In genomic region chr1:48793863-48794262, GRCh38 we compare ENCODE assay signal across 12 cellular contexts. TPM values are rescaled to one million over a fixed set of nuclear protein-coding genes. Genes with fewer than 3 reads are reported as not detected.
DNase-seq lines count a peak whose midpoint lies in the region; ATAC-seq, FAIRE-seq and TF ChIP-seq lines count a peak whose summit lies in the region.
"Had no signal": no experiment of that assay in that cellular context is flagged by ENCODE, and none has a peak within 500 bp of the region (broad histone marks: within the 10 kb centered on the region; RNA-seq: fewer than 3 reads in every experiment).

No MANE protein-coding gene starts in this region.

- H3K4me3 ChIP-seq in GM12878 (no peak overlapping the region), A673 (ENCODE audit: low read depth, low read length, poor library complexity, severe bottlenecking) (no peak overlapping the region), GM23248 (no peak overlapping the region)

- no peak for TF ChIP-seq EP300 in GM12878 (IDR thresholded peaks at IDR 0.05; ENCODE audit: borderline replicate concordance in 1 of 2, control insufficient read depth in 1 of 2, low read depth in 2 of 2, low read length in 2 of 2)

- no peak overlapping the region for H3K4me2 ChIP-seq in GM12878 (ENCODE audit: control insufficient read depth, insufficient read depth)
- H3K4me2 ChIP-seq in GM23248 (ENCODE audit: unreplicated experiment), result no peak overlapping the region

- H3F3A ChIP-seq in GM23248 (ENCODE audit: insufficient read depth), result no peaks in the 10 kb centered on the region

- TF ChIP-seq POLR2A in GM12878 (IDR thresholded peaks at IDR 0.05; ENCODE audit: low read depth, low read length), result no peak

- TF ChIP-seq CTCF in GM12878 (IDR thresholded peaks at IDR 0.05 in 2 of 3, conservative IDR thresholded peaks at IDR 0.05 in 1 of 3; ENCODE audit: control insufficient read depth in 2 of 3, extremely low read depth in 1 of 3, insufficient read depth in 1 of 3, low read depth in 3 of 3, low read length in 3 of 3) (no peak), A673 (conservative IDR thresholded peaks at IDR 0.05; ENCODE audit: low read depth, low read length) (no peak)

- H3K27me3 ChIP-seq in GM12878 (replicated peaks in 1 of 2; ENCODE audit: control insufficient read depth in 2 of 2, insufficient read depth in 2 of 2, low read length in 1 of 2) (no peaks in the 10 kb centered on the region), A673 (replicated peaks; ENCODE audit: insufficient read depth, low read depth, low read length, poor library complexity) (no peaks in the 10 kb centered on the region), GM23248 (replicated peaks; ENCODE audit: insufficient read depth) (no peaks in the 10 kb centered on the region)

- H3K9me2 ChIP-seq in GM23248 (ENCODE audit: insufficient read depth), result no peaks in the 10 kb centered on the region

- H3K9me3 ChIP-seq in GM12878 (replicated peaks; ENCODE audit: control insufficient read depth, insufficient read depth, low read length) (no peaks in the 10 kb centered on the region), A673 (ENCODE audit: low read depth, low read length, poor library complexity, severe bottlenecking) (no peaks in the 10 kb centered on the region), GM23248 (ENCODE audit: low read depth) (no peaks in the 10 kb centered on the region)

- H3K9ac ChIP-seq in GM12878 (ENCODE audit: control insufficient read depth, insufficient read depth, low read length) (no peak overlapping the region), GM23248 (no peak overlapping the region)

- H2AFZ ChIP-seq in GM12878 (ENCODE audit: control insufficient read depth, low read depth, low read length), result no peak overlapping the region
- no peak overlapping the region for H2AFZ ChIP-seq in GM23248

- ATAC-seq in GM18520 (IDR thresholded peaks at IDR 0.05; ENCODE audit: unreplicated experiment) (peak; percentile 65), GM21619 (IDR thresholded peaks at IDR 0.05; ENCODE audit: unreplicated experiment) (peak; percentile 76), HG03432 (IDR thresholded peaks at IDR 0.05; ENCODE audit: unreplicated experiment) (peak; percentile 94), GM12878 (peak; percentile 75)

- POLR2A ChIA-PET in GM12878 (lab: Charles Lee) (no interaction called here), A673 (lab: Charles Lee; ENCODE audit: low non-redundant PET) (no interaction called here)

- CTCF ChIA-PET in GM12878 (lab: Yijun Ruan, JAX) (no interaction called here), A673 (lab: Charles Lee) (no interaction called here)

- whole genome bisulfite sequencing in GM12878 (ENCODE audit: insufficient coverage, insufficient replicate concordance, low lambda C conversion rate, missing lambda C conversion rate), result 0% methylated on average over 1 of the region's 1 CpG
- WGBS in GM23248 (ENCODE audit: low coverage in 1 of 2, low lambda C conversion rate in 2 of 2, missing lambda C conversion rate in 2 of 2), 2 experiments, result 10 to 22% methylated on average over 1 of the region's 1 CpG

- H3K36me3 ChIP-seq in GM12878 (ENCODE audit: control insufficient read depth in 2 of 2, insufficient read depth in 2 of 2, low read length in 1 of 2) (no peaks in the 10 kb centered on the region), A673 (ENCODE audit: insufficient read depth, low read length, poor library complexity, severe bottlenecking) (no peaks in the 10 kb centered on the region), GM23248 (ENCODE audit: low read depth) (no peaks in the 10 kb centered on the region)

- H3K4me1 ChIP-seq in GM12878 (ENCODE audit: control insufficient read depth, insufficient read depth, low read length), result no peaks in the 10 kb centered on the region
- no peaks in the 10 kb centered on the region for H3K4me1 ChIP-seq in A673 (ENCODE audit: insufficient read depth, low read length, poor library complexity, severe bottlenecking)
- H3K4me1 ChIP-seq in GM23248 (ENCODE audit: insufficient read depth), result no peaks in the 10 kb centered on the region

- TF ChIP-seq RAD21 in GM12878 (IDR thresholded peaks at IDR 0.05; ENCODE audit: insufficient read depth, low read depth, low read length), result no peak

- intact Hi-C loops in GM12878 (cut with micrococcal nuclease; ENCODE audit: unreplicated experiment), result no loop called here
- intact Hi-C loops in A673 (cut with micrococcal nuclease; ENCODE audit: unreplicated experiment), result no loop called here

- in situ Hi-C loops in GM12878 (cut with MboI) (no loop called here), GM23248 (cut with MboI) (no loop called here)

- H3K79me2 ChIP-seq in GM12878 (ENCODE audit: control insufficient read depth, insufficient read depth, low read length) (no peaks in the 10 kb centered on the region), GM23248 (ENCODE audit: insufficient read depth) (no peaks in the 10 kb centered on the region)

- BruUV-seq in GM12878 (replicated peaks; lab: Mats Ljungman, UMichigan), result no TSS peak
- no TSS peak for BruUV-seq in A673 (replicated peaks; lab: Mats Ljungman, UMichigan)

- SMC1A ChIA-PET in GM12878 (lab: Charles Lee; ENCODE audit: uncharacterized antibody, unreplicated experiment), result no interaction called here

- DNase-seq in GM12878 (ENCODE audit: low read depth, low spot score), result peak; percentile 45
- no peak for DNase-seq in NCI-H526 treated with DMSO at 0.1 percent for 48 hours (lab: John Stamatoyannopoulos, UW)
- no peak for DNase-seq in cerebellum (ENCODE audit: low spot score)
- no peak for DNase-seq in A673 (ENCODE audit: low spot score)
- no peak for DNase-seq in GM23248
- DNase-seq: DND-41; SHP77 treated with DMSO at 0.1 percent for 48 hours; stimulated activated naive CD4-positive, alpha-beta T cell treated with Interleukin-2 at 50 U/mL for 16 hours had no signal

- no peak overlapping the region for H3K27ac ChIP-seq in GM12878 (ENCODE audit: control insufficient read depth, insufficient read depth)
- no peak overlapping the region for H3K27ac ChIP-seq in A673 (ENCODE audit: low read depth, low read length, poor library complexity, severe bottlenecking)
- no peak overlapping the region for H3K27ac ChIP-seq in GM23248

- H4K20me1 ChIP-seq in GM12878 (ENCODE audit: control insufficient read depth, insufficient read depth) (no peaks in the 10 kb centered on the region), GM23248 (ENCODE audit: insufficient read depth) (no peaks in the 10 kb centered on the region)

- peak; percentile 91 for FAIRE-seq in GM12878 (lab: Jason Lieb, UNC)
- FAIRE-seq: endometrium had no signal

- RAD21 ChIA-PET in GM12878 (lab: Charles Lee; ENCODE audit: unreplicated experiment), result no interaction called here

TF ChIP-seq in GM12878, 131 proteins besides CTCF, POLR2A, EP300 and RAD21 (continues in another document):
- TF ChIP-seq MEF2A (IDR thresholded peaks at IDR 0.05; ENCODE audit: insufficient read depth, low read depth, low read length) (peak; percentile 63; the same call in 1 of the 2 replicates), CREM (IDR thresholded peaks at IDR 0.05; ENCODE audit: low read depth) (0 out of 2 replicates have a peak, but pooled peaks have one; percentile 8), EED (IDR thresholded peaks at IDR 0.05; ENCODE audit: low read depth) (peak; percentile 48; the same call in 1 of the 2 replicates), PAX5 (IDR thresholded peaks at IDR 0.05; ENCODE audit: borderline replicate concordance, low read depth, low read length) (peak; percentile 28; the same call in 1 of the 2 replicates), CBX5 (IDR thresholded peaks at IDR 0.05; ENCODE audit: low read depth) (no peak), NFIC (IDR thresholded peaks at IDR 0.05; ENCODE audit: low read depth, low read length) (peak; percentile 70; the same call in 1 of the 2 replicates), IKZF1 (conservative IDR thresholded peaks at IDR 0.05) (peak; percentile 44; the same call in 1 of the 2 replicates), IKZF2 (IDR thresholded peaks at IDR 0.05) (peak; percentile 47 to 66; a peak in 3 of 4 replicates), SMAD5 (IDR thresholded peaks at IDR 0.05; ENCODE audit: low read depth) (no peak), STAT3 (IDR thresholded peaks at IDR 0.05; ENCODE audit: low read depth, low read length) (no peak), IRF4 (IDR thresholded peaks at IDR 0.05; ENCODE audit: low read depth, low read length) (no peak), BCL11A (IDR thresholded peaks at IDR 0.05; ENCODE audit: low read depth, low read length) (0 out of 2 replicates have a peak, but pooled peaks have one; percentile 42), MTA2 (IDR thresholded peaks at IDR 0.05; ENCODE audit: low read depth) (peak; percentile 16; the same call in 1 of the 2 replicates)

RNA-seq across cellular contexts. Expression of gene BEND5, which starts 17.2 kb away (rescaled TPM):
- 0.27 TPM in 1 of 2 replicates, not detected in the other for total RNA-seq in GM12878 (2013; cell fraction: nucleolus; rRNA removed)
- total RNA-seq in GM12878 (2014; rRNA removed) (not detected in 2 replicates), GM12878 (2014; rRNA removed; fragmentation: Illumina TruSeq; extraction: Trizol) (not detected in 2 replicates), GM12878 (2021) (not detected in 2 replicates), cerebellum (17.6 TPM), A673 (2021) (6.2 and 8.9 TPM in 2 replicates)
- 0.81 TPM for polyA plus RNA-seq in GM12878 (2011; ENCODE audit: low read depth)
- polyA plus RNA-seq in GM12878 (2011; rRNA removed) (0.12 and 0.26 TPM in 2 replicates), GM12878 (2014; fragmentation: Illumina TruSeq; extraction: Trizol) (not detected in 2 replicates), GM12878 (2014; fragmentation: Nextera tagmentation; extraction: Ambion mirVana) (not detected), GM12878 (2014; rRNA removed) (not detected in 2 replicates), GM12878 (2016; fragmentation: Nextera tagmentation; extraction: Ambion mirVana) (not detected), GM23248 (2016; fragmentation: Nextera tagmentation; extraction: Ambion mirVana) (0.63 TPM in 1 of 2 replicates, not detected in the other)
- polyA plus RNA-seq in GM12878 (2011; cell fraction: cytosol; rRNA removed), result 0.15 and 0.33 TPM in 2 replicates
- polyA plus RNA-seq in GM12878 (2011; cell fraction: nucleus; rRNA removed), result 0.16 and 0.19 TPM in 2 replicates
- polyA plus RNA-seq in GM12878 (2012), result 0.74 and 1.0 TPM in 2 replicates
- 0.15 and 0.66 TPM in 2 replicates for polyA minus RNA-seq in GM12878 (2011; rRNA and poly(A)+ RNA removed)
- polyA minus RNA-seq in GM12878 (2011; cell fraction: cytosol; rRNA and poly(A)+ RNA removed), result not detected in 2 replicates
- 0.48 TPM in 1 of 2 replicates, not detected in the other for polyA minus RNA-seq in GM12878 (2011; cell fraction: nucleus; rRNA and poly(A)+ RNA removed)
- total RNA-seq in GM23248 (2014; rRNA removed; shearing (Covaris generic)), result not detected in 2 replicates
